ENCODE assay signal across 1 cellular context in the genomic region with DNA sequence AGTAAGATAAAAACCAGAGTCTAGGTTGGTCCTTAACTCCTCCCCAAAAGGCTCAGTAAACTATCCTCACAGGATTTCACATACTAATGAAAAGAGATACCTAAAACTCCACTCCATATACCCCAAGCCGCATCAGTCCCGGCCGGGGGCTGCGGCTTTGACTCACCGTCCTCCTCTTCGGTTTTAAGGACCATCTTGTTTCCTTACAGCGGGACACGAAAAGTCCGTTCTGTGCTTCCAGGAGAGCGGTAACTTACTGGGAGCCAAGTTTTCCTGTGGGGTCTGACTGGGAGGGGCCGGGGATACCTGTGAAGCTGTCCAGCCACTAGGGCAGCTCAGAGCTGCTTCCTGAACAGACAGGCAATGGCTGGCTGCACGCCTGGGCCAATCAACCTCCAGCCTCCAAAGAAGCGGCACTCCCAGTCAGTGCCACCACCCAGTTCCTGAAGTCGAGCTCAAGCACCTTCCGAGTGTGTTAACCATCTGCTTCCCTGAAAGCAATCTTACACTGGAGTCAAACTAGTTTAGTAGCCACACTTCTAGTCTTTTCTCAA.
TF ChIP-seq lines count a peak whose summit lies in the region.

No MANE protein-coding gene starts in this region.

TF ChIP-seq in HCT116, 20 proteins besides CTCF, POLR2A, EP300 and RAD21 (continued from another document):
- TF ChIP-seq, protein P1, sequence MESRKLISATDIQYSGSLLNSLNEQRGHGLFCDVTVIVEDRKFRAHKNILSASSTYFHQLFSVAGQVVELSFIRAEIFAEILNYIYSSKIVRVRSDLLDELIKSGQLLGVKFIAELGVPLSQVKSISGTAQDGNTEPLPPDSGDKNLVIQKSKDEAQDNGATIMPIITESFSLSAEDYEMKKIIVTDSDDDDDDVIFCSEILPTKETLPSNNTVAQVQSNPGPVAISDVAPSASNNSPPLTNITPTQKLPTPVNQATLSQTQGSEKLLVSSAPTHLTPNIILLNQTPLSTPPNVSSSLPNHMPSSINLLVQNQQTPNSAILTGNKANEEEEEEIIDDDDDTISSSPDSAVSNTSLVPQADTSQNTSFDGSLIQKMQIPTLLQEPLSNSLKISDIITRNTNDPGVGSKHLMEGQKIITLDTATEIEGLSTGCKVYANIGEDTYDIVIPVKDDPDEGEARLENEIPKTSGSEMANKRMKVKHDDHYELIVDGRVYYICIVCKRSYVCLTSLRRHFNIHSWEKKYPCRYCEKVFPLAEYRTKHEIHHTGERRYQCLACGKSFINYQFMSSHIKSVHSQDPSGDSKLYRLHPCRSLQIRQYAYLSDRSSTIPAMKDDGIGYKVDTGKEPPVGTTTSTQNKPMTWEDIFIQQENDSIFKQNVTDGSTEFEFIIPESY (IDR thresholded peaks at IDR 0.05; ENCODE audit: extremely low read depth, insufficient replicate concordance, low read length): no peak
- TF ChIP-seq ATF3 (IDR thresholded peaks at IDR 0.05) (no peak), EZH2 (IDR thresholded peaks at IDR 0.05) (no peak), EGR1 (IDR thresholded peaks at IDR 0.05; ENCODE audit: low read depth) (no peak), EZH2phosphoT487 (IDR thresholded peaks at IDR 0.05; ENCODE audit: borderline replicate concordance) (no peak), POLR2AphosphoS5 (IDR thresholded peaks at IDR 0.05; ENCODE audit: low read depth, low read length) (peak; percentile 66)
TF ChIP-seq in HCT116: peak in this region for 9.
